9 cellular contexts compared by ENCODE assay signal in the genomic region with DNA sequence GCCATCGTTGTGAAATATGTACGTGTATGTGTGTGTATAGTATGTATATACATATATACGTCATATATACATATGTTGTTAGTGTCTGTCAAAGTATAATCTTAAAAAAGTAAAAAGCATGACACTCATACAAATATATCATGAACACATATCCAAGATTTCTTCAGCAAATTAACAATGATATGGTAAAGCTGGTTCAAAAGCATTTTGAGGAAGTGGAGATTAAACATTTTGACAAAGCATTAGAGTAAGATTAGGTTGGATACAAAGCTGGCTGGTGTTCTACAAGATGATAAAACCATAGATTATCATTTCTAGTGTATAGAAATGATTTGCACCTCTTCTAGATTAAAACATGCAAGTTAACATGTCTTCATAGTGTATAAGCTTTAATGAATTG. TPM values are rescaled to one million over a fixed set of nuclear protein-coding genes. Genes with fewer than 3 reads are reported as not detected.
A peak's percentile ranks its signal among the peaks of the same experiment; 100 is the strongest.
DNase-seq lines count a peak whose midpoint lies in the region; ATAC-seq and TF ChIP-seq lines count a peak whose summit lies in the region.
"Had no signal": no experiment of that assay in that cellular context is flagged by ENCODE, and none has a peak within 500 bp of the region (broad histone marks: within the 10 kb centered on the region; RNA-seq: fewer than 3 reads in every experiment).

No MANE protein-coding gene starts in this region.

- no peak for TF ChIP-seq POLR2A in adrenal gland (IDR thresholded peaks at IDR 0.05)
- TF ChIP-seq POLR2A in tibial nerve (IDR thresholded peaks at IDR 0.05), result no peak

- H3K36me3 Mint-ChIP-seq in activated T-cell treated with anti-CD3 and anti-CD28 coated beads, Interleukin-2, amount 50 U/mL, for 72 hours (ENCODE audit: insufficient read depth in 2 of 2), result peaks cover 1 to 11% of the 10 kb centered on the region in 2 donors

- H3K27me3 Mint-ChIP-seq in activated T-cell treated with anti-CD3 and anti-CD28 coated beads, Interleukin-2, amount 50 U/mL, for 72 hours (ENCODE audit: low read depth), result peaks cover 8% of the 10 kb centered on the region

- H3K4me1 ChIP-seq in adrenal gland (replicated peaks in 1 of 2), result peaks cover 21 to 35% of the 10 kb centered on the region in 2 donors
- peaks cover 5 to 30% (median 25%) of the 10 kb centered on the region in 4 donors for H3K4me1 ChIP-seq in liver (ENCODE audit: control insufficient read depth in 4 of 4, insufficient read depth in 4 of 4, low read length in 3 of 4)
- H3K4me1 ChIP-seq in tibial nerve, result peaks cover 0 to 40% (median 19%) of the 10 kb centered on the region in 4 donors

- no peak for ATAC-seq in activated T-cell treated with anti-CD3 and anti-CD28 coated beads, Interleukin-2, amount 50 U/mL, for 72 hours (replicated peaks in 1 of 2)

- no peak for DNase-seq in activated T-cell treated with anti-CD3 and anti-CD28 coated beads, Interleukin-2, amount 50 U/mL, for 72 hours
- DNase-seq in activated T-cell treated with anti-CD3 and anti-CD28 coated beads, Interleukin-2, amount 50 U/mL, for 1 hour, result no peak
- DNase-seq in adrenal gland (no peak), tibial nerve (ENCODE audit: low spot score in 2 of 2) (no peak), NCI-H82 treated with DMSO at 0.1 percent for 48 hours (lab: John Stamatoyannopoulos, UW; ENCODE audit: unreplicated experiment) (no peak), activated gamma-delta T cell (lab: John Stamatoyannopoulos, UW) (no peak), NCI-H1694 treated with DMSO at 0.1 percent for 48 hours (lab: John Stamatoyannopoulos, UW) (no peak)

- 4 to 11% (median 10%) methylated on average over 3 of the region's 3 CpGs for WGBS in adrenal gland, 4 donors
- WGBS in liver, result 9% methylated on average over 3 of the region's 3 CpGs
- 4 to 9% methylated on average over 3 of the region's 3 CpGs for WGBS in tibial nerve, 2 donors

- peak overlapping the region; percentile 70 to 94 for H3K9ac ChIP-seq in liver (ENCODE audit: low read depth in 1 of 2, low read length in 2 of 2)

- H3K4me3 Mint-ChIP-seq in activated T-cell treated with anti-CD3 and anti-CD28 coated beads, Interleukin-2, amount 50 U/mL, for 72 hours, result peak overlapping the region; percentile 94 to 96

- H3K9me3 ChIP-seq in adrenal gland (replicated peaks in 1 of 3), result no peaks in the 10 kb centered on the region
- H3K9me3 ChIP-seq in liver (ENCODE audit: control insufficient read depth in 4 of 4, low read length in 3 of 4), result no peaks in the 10 kb centered on the region
- no peaks in the 10 kb centered on the region for H3K9me3 ChIP-seq in tibial nerve

- H3K4me1 Mint-ChIP-seq in activated T-cell treated with anti-CD3 and anti-CD28 coated beads, Interleukin-2, amount 50 U/mL, for 72 hours (ENCODE audit: low read depth), result peaks cover 43% of the 10 kb centered on the region

- H3K27ac ChIP-seq in adrenal gland, result peak overlapping the region in 4 of 5 donors; percentile 96 to 99 (median 98)
- peak overlapping the region in 1 of 2 donors; percentile 99 for H3K27ac ChIP-seq in liver (ENCODE audit: low read depth in 1 of 2, low read length in 2 of 2)
- H3K27ac ChIP-seq in tibial nerve, result peak overlapping the region in 3 of 4 donors; percentile 97 to 98 (median 97)

- no peak for TF ChIP-seq CTCF in adrenal gland (IDR thresholded peaks at IDR 0.05)
- no peak for TF ChIP-seq CTCF in liver (IDR thresholded peaks at IDR 0.05; ENCODE audit: low read depth, low read length, missing input control)
- TF ChIP-seq CTCF in tibial nerve (IDR thresholded peaks at IDR 0.05), result no peak

- no peak for TF ChIP-seq RAD21 in liver (IDR thresholded peaks at IDR 0.05)

- H3K27me3 ChIP-seq in adrenal gland, result no peaks in the 10 kb centered on the region
- H3K27me3 ChIP-seq in liver (ENCODE audit: control insufficient read depth in 4 of 4, insufficient read depth in 4 of 4, low read length in 3 of 4), result no peaks in the 10 kb centered on the region
- no peaks in the 10 kb centered on the region for H3K27me3 ChIP-seq in tibial nerve

- H3K36me3 ChIP-seq in adrenal gland (replicated peaks in 1 of 2) (no peaks in the 10 kb centered on the region), liver (ENCODE audit: control insufficient read depth in 4 of 4, insufficient read depth in 3 of 4, low read depth in 1 of 4, low read length in 3 of 4) (no peaks in the 10 kb centered on the region), tibial nerve (no peaks in the 10 kb centered on the region)

- H3K4me3 ChIP-seq in adrenal gland (peak overlapping the region; percentile 53 to 91 (median 68)), liver (ENCODE audit: low read depth in 1 of 3, low read length in 3 of 3) (peak overlapping the region; percentile 74 to 99 (median 80)), tibial nerve (peak overlapping the region; percentile 82 to 95 (median 90))

- intact Hi-C loops in adrenal gland (cut with DNase I), result no loop called here

- H3K9me3 Mint-ChIP-seq in activated T-cell treated with anti-CD3 and anti-CD28 coated beads, Interleukin-2, amount 50 U/mL, for 72 hours, result no peaks in the 10 kb centered on the region

- peak overlapping the region; percentile 97 for H3K27ac Mint-ChIP-seq in activated T-cell treated with anti-CD3 and anti-CD28 coated beads, Interleukin-2, amount 50 U/mL, for 72 hours

- no peak for TF ChIP-seq EP300 in tibial nerve (IDR thresholded peaks at IDR 0.05)

TF ChIP-seq in liver, 16 proteins besides CTCF, POLR2A, EP300 and RAD21:
- TF ChIP-seq, protein P1, sequence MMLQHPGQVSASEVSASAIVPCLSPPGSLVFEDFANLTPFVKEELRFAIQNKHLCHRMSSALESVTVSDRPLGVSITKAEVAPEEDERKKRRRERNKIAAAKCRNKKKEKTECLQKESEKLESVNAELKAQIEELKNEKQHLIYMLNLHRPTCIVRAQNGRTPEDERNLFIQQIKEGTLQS (IDR thresholded peaks at IDR 0.05), result no peak
- TF ChIP-seq FOXA2 (IDR thresholded peaks at IDR 0.05) (no peak), YY1 (IDR thresholded peaks at IDR 0.05) (no peak), HNF4A (conservative IDR thresholded peaks at IDR 0.05) (no peak), RXRA (IDR thresholded peaks at IDR 0.05) (no peak), TAF1 (conservative IDR thresholded peaks at IDR 0.05) (no peak)
- TF ChIP-seq, protein P2, sequence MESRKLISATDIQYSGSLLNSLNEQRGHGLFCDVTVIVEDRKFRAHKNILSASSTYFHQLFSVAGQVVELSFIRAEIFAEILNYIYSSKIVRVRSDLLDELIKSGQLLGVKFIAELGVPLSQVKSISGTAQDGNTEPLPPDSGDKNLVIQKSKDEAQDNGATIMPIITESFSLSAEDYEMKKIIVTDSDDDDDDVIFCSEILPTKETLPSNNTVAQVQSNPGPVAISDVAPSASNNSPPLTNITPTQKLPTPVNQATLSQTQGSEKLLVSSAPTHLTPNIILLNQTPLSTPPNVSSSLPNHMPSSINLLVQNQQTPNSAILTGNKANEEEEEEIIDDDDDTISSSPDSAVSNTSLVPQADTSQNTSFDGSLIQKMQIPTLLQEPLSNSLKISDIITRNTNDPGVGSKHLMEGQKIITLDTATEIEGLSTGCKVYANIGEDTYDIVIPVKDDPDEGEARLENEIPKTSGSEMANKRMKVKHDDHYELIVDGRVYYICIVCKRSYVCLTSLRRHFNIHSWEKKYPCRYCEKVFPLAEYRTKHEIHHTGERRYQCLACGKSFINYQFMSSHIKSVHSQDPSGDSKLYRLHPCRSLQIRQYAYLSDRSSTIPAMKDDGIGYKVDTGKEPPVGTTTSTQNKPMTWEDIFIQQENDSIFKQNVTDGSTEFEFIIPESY (IDR thresholded peaks at IDR 0.05), result no peak
- TF ChIP-seq, protein P3, sequence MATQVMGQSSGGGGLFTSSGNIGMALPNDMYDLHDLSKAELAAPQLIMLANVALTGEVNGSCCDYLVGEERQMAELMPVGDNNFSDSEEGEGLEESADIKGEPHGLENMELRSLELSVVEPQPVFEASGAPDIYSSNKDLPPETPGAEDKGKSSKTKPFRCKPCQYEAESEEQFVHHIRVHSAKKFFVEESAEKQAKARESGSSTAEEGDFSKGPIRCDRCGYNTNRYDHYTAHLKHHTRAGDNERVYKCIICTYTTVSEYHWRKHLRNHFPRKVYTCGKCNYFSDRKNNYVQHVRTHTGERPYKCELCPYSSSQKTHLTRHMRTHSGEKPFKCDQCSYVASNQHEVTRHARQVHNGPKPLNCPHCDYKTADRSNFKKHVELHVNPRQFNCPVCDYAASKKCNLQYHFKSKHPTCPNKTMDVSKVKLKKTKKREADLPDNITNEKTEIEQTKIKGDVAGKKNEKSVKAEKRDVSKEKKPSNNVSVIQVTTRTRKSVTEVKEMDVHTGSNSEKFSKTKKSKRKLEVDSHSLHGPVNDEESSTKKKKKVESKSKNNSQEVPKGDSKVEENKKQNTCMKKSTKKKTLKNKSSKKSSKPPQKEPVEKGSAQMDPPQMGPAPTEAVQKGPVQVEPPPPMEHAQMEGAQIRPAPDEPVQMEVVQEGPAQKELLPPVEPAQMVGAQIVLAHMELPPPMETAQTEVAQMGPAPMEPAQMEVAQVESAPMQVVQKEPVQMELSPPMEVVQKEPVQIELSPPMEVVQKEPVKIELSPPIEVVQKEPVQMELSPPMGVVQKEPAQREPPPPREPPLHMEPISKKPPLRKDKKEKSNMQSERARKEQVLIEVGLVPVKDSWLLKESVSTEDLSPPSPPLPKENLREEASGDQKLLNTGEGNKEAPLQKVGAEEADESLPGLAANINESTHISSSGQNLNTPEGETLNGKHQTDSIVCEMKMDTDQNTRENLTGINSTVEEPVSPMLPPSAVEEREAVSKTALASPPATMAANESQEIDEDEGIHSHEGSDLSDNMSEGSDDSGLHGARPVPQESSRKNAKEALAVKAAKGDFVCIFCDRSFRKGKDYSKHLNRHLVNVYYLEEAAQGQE (IDR thresholded peaks at IDR 0.05), result no peak

RNA-seq across cellular contexts. Expression of a gene that starts 0.8 kb away (rescaled TPM):
- total RNA-seq in activated T-cell treated with anti-CD3 and anti-CD28 coated beads, Interleukin-2, amount 50 U/mL, for 72 hours, result 100 to 1,000 TPM; 105 to 120 TPM
- total RNA-seq in adrenal gland (100 to 1,000 TPM in 3 of 8 donors, 10 to 100 TPM in 5; 33.1 to 136 (median 72.8) TPM), liver (10 to 100 TPM; 22.1 to 30.7 TPM), tibial nerve (10 to 100 TPM; 44.7 to 57.3 (median 49.7) TPM)
- polyA plus RNA-seq in adrenal gland (10 to 100 TPM; 30.5 to 85.7 (median 37.0) TPM), liver (10 to 100 TPM; 15.4 to 26.4 TPM)

RNA-seq across cellular contexts. Expression of a gene that starts 49.9 kb away (rescaled TPM):
- under 1 TPM; 0.12 to 0.25 TPM for total RNA-seq in activated T-cell treated with anti-CD3 and anti-CD28 coated beads, Interleukin-2, amount 50 U/mL, for 72 hours
- total RNA-seq in adrenal gland, result under 1 TPM in 7 of 8 donors, not detected in 1; under 0.01 to 0.42 (median 0.08) TPM
- under 1 TPM; 0.02 to 0.48 (median 0.20) TPM for polyA plus RNA-seq in adrenal gland
- 10 to 100 TPM in 1 of 2 donors, 1 to 10 TPM in 1; 7.2 to 16.4 TPM for total RNA-seq in liver
- 10 to 100 TPM; 14.2 to 22.1 TPM for polyA plus RNA-seq in liver
- total RNA-seq in tibial nerve, result under 1 TPM in 3 of 4 donors, not detected in 1; 0.30 to 0.44 (median 0.39) TPM
- total RNA-seq: LHCN-M2 had no signal

Comparison
In these comparisons a context has a peak if more than half of its experiments do, and no peak if none do; other contexts are left out.
1. RNA of a gene that starts 49.9 kb away (total RNA-seq): 7.2 to 16.4 TPM in liver; 0.30 to 0.44 TPM in tibial nerve, 0.12 to 0.25 TPM in activated T-cell treated with anti-CD3 and anti-CD28 coated beads, Interleukin-2, amount 50 U/mL, for 72 hours and under 0.01 to 0.42 TPM in adrenal gland; every median in the first group is over 4 times any median in the second.
2. Peak in every context shown above with its lines, with median percentiles within 50 percentile points of each other: H3K4me3 ChIP-seq.